In the genomic region with DNA sequence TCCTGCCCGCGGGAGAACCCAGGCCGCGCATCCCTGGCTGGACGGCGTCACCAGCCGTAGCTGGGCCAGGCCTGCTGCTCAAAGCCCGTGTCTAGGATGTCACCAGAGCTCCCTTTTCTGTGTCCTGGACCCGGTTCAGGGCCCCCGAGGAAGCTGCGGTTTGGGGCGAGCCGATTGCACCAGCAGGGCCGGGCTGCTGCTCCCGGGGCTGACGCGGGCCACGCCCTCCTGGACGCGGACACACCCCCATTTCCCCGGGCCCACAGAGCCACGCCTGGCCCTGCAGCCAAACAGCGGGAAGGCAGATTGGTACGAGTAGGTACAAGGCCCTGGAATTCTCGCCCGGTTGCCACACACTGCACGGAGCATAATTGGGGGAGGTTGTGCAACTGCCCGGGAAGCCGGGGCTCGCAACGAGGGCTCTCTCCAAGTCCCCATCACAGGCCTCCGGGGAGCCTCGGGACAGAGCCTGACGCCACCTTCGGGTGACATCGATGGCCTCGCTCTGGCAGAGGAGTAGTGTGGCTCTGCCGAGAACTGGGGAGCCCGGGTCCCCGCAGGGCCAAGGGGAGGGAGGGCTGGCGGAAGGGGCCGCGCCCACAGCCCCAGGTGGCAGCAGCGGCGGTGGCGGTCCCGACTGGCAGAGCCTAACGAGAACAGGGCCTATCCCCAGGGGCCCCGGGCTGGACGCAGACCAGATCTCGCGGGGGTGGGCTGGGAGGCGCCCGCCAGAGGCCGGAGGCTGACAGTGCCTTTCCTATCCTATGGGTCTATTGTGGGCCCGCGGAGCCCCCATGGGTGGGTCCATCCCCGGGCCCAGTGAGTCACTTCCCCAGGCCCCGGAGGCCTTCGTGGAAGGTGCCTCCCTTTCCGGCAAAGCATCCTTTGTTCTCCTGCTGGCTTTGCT, we compare ENCODE assay signal across 8 cellular contexts. TPM values are rescaled to one million over a fixed set of nuclear protein-coding genes. Genes with fewer than 3 reads are reported as not detected.
DNase-seq lines count a peak whose midpoint lies in the region; ATAC-seq, FAIRE-seq and TF ChIP-seq lines count a peak whose summit lies in the region.

No MANE protein-coding gene starts in this region.

- no peaks in the 10 kb centered on the region for H3F3A ChIP-seq in PC-3 (ENCODE audit: low read length, unreplicated experiment)

- 16 to 17% methylated on average over 61 of the region's 61 CpGs for WGBS in pancreas, 2 donors

- peak overlapping the region; percentile 89 for H3K4me2 ChIP-seq in PC-3 (ENCODE audit: low read length)

- H3K36me3 ChIP-seq in PC-3 (ENCODE audit: low read depth, low read length) (no peaks in the 10 kb centered on the region), pancreas (no peaks in the 10 kb centered on the region), uterus (no peaks in the 10 kb centered on the region)

- peaks cover 31% of the 10 kb centered on the region for H3K4me1 ChIP-seq in PC-3 (ENCODE audit: insufficient read depth, low read length)
- H3K4me1 ChIP-seq in pancreas = peaks cover 0 to 8% (median 0%) of the 10 kb centered on the region in 3 donors
- peaks cover 0 to 13% of the 10 kb centered on the region in 2 donors for H3K4me1 ChIP-seq in uterus

- CTCF ChIA-PET in PC-3 (lab: Charles Lee) = interaction anchor here (0.6 to 0.9 kb wide), 3 partner anchors 25 to 178 kb away, joined by 3 to 5 read pairs (median 4); no protein-coding TSS in a partner anchor

- no peaks in the 10 kb centered on the region for H4K20me1 ChIP-seq in PC-3 (ENCODE audit: low read length)

- BruUV-seq in PC-3 (replicated peaks; lab: Mats Ljungman, UMichigan) = no TSS peak

- TF ChIP-seq POLR2A in uterus (IDR thresholded peaks at IDR 0.05) = peak in 1 of 2 donors; percentile 37

- peak overlapping the region; percentile 76 for H2AFZ ChIP-seq in PC-3 (ENCODE audit: low read length)

- no peak for FAIRE-seq in pancreas (lab: Jason Lieb, UNC)

- DNase-seq in activated gamma-delta T cell treated with Interleukin-2 at 50 U/mL for 16 hours = peak; percentile 13
- no peak for DNase-seq in activated gamma-delta T cell (lab: John Stamatoyannopoulos, UW)
- DNase-seq in PC-3 = peak; percentile 85
- peak; percentile 71 for DNase-seq in activated naive CD4-positive, alpha-beta T cell treated with Interleukin-2 at 50 U/mL for 16 hours
- DNase-seq in Right ventricle myocardium inferior (ENCODE audit: missing footprints) = peak; percentile 93
- DNase-seq in pancreas = peak; percentile 64 to 85 (median 76)
- peak; percentile 71 to 78 for DNase-seq in uterus
- no peak for DNase-seq in NCI-H345 treated with DMSO at 0.1 percent for 48 hours (lab: John Stamatoyannopoulos, UW; ENCODE audit: unreplicated experiment)

- intact Hi-C loops in PC-3 (cut with micrococcal nuclease) = loop anchor here (2.0 to 10.0 kb wide), 3 partner anchors 23 to 175 kb away; a partner anchor contains a TSS
- intact Hi-C loops in Right ventricle myocardium inferior (cut with DNase I) = loop anchor here (5.0 kb wide), 2 partner anchors 47 to 87 kb away; no protein-coding TSS in a partner anchor
- intact Hi-C loops in pancreas (cut with DNase I) = no loop called here
- intact Hi-C loops in uterus (cut with DNase I; ENCODE audit: low total_unique reads) = no loop called here

- peak overlapping the region; percentile 65 for H3K4me3 ChIP-seq in PC-3 (ENCODE audit: low read length)
- peak overlapping the region in 3 of 4 donors; percentile 8 to 42 (median 20) for H3K4me3 ChIP-seq in pancreas
- peak overlapping the region; percentile 20 to 33 for H3K4me3 ChIP-seq in uterus

- H3K9me3 ChIP-seq in PC-3 (ENCODE audit: low read length) (no peaks in the 10 kb centered on the region), pancreas (no peaks in the 10 kb centered on the region), uterus (no peaks in the 10 kb centered on the region)

- H3K9ac ChIP-seq in PC-3 (ENCODE audit: low read length) = peak overlapping the region; percentile 95

- ATAC-seq in PC-3 (peak; percentile 68), Right ventricle myocardium inferior (peak; percentile 88), pancreas (peak; percentile 92 to 96 (median 93))

- H3K27me3 ChIP-seq in PC-3 (ENCODE audit: low read length) (no peaks in the 10 kb centered on the region), pancreas (no peaks in the 10 kb centered on the region), uterus (no peaks in the 10 kb centered on the region)

- POLR2A ChIA-PET in PC-3 (lab: Charles Lee; ENCODE audit: unreplicated experiment) = interaction anchor here (0.6 to 0.7 kb wide), 3 partner anchors 23 to 39 kb away, joined by 4 to 17 read pairs (median 16); a partner anchor contains a TSS

- H3K79me2 ChIP-seq in PC-3 (ENCODE audit: low read length) = no peaks in the 10 kb centered on the region

- TF ChIP-seq CTCF in PC-3 (conservative IDR thresholded peaks at IDR 0.05; ENCODE audit: low read depth, low read length) (no peak; the same call in 1 of the 2 replicates), pancreas (IDR thresholded peaks at IDR 0.05) (no peak), uterus (IDR thresholded peaks at IDR 0.05) (no peak)

- H3K27ac ChIP-seq in PC-3 (ENCODE audit: low read length) (peak overlapping the region; percentile 99), pancreas (peak overlapping the region in 1 of 4 donors; percentile 46), uterus (peak overlapping the region; percentile 9 to 69)

- H3K9me2 ChIP-seq in PC-3 (replicated peaks; ENCODE audit: low read length) = no peaks in the 10 kb centered on the region

RNA-seq across cellular contexts. Expression of a gene that starts 23.5 kb away (rescaled TPM):
- total RNA-seq in PC-3 (2014; rRNA removed) = 58.2 and 79.9 TPM in 2 replicates
- total RNA-seq in Right ventricle myocardium inferior = 10.1 TPM
- 10 to 100 TPM; 14.8 to 25.8 (median 16.5) TPM for total RNA-seq in pancreas
- polyA plus RNA-seq in pancreas = 10 to 100 TPM; 28.3 to 33.8 TPM
- total RNA-seq in uterus = 100 to 1,000 TPM in 1 of 4 donors, 10 to 100 TPM in 3; 23.8 to 149 (median 51.8) TPM

Comparison
In these comparisons a context has a peak if more than half of its experiments do, and no peak if none do; other contexts are left out.
1. DNase-seq: peak in activated gamma-delta T cell treated with Interleukin-2 at 50 U/mL for 16 hours (single experiment), PC-3 (single experiment), activated naive CD4-positive, alpha-beta T cell treated with Interleukin-2 at 50 U/mL for 16 hours (single experiment), Right ventricle myocardium inferior (single experiment), pancreas (6 of 6) and uterus (2 of 2); none in activated gamma-delta T cell (single experiment) and NCI-H345 treated with DMSO at 0.1 percent for 48 hours (single experiment).
2. intact Hi-C loops: an anchor here in PC-3 (2.0 to 10.0 kb wide) and Right ventricle myocardium inferior (5.0 kb wide); none called in pancreas and uterus.
3. Peak in every context shown above with its lines, with median percentiles within 50 percentile points of each other: ATAC-seq and H3K4me3 ChIP-seq.